ENCODE assay signal across 8 cellular contexts in genomic region chr2:36966370-36967235, GRCh38. TPM values are rescaled to one million over a fixed set of nuclear protein-coding genes. Genes with fewer than 3 reads are reported as not detected.
DNase-seq lines count a peak whose midpoint lies in the region; FAIRE-seq and TF ChIP-seq lines count a peak whose summit lies in the region.

TSS of gene STRN (minus strand) at chr2:36966536. CDS start at chr2:36966463, 73 bp downstream.

- no peak for TF ChIP-seq CTCF in HFFc6 (IDR thresholded peaks at IDR 0.05)

- H3K27me3 Mint-ChIP-seq in HFFc6 (ENCODE audit: insufficient read depth) = peaks cover 2% of the 10 kb centered on the region; the same call in 1 of the 2 replicates

- FAIRE-seq in frontal cortex (lab: Jason Lieb, UNC) = no peak

- H3K27ac Mint-ChIP-seq in HFFc6 = peak within 1 kb of the TSS; percentile 90

- in situ Hi-C loops in SK-MEL-5 (cut with HindIII; ENCODE audit: low pct_unique_long_range_greater_than_20kb, low sequenced_read_pairs) = no loop called here

- H3K4me3 Mint-ChIP-seq in HFFc6 = peak within 1 kb of the TSS; percentile 96

- H3K36me3 Mint-ChIP-seq in HFFc6 (ENCODE audit: low read depth) = no peaks in the 10 kb centered on the region

- peak within 1 kb of the TSS; percentile 78 for H3K27ac ChIP-seq in substantia nigra (ENCODE audit: low read depth, low read length, poor library complexity, severe bottlenecking)

- DNase-seq in GM04504 (ENCODE audit: low read depth) (peak; percentile 93), HFFc6 (peak; percentile 93), NAMALWA (ENCODE audit: low spot score) (peak; percentile 96), SK-MEL-5 (ENCODE audit: low read depth, low spot score) (peak; percentile 97), frontal cortex (ENCODE audit: low spot score in 2 of 2) (peak; percentile 97 to 98), non-pigmented ciliary epithelial cell (ENCODE audit: low read depth) (peak; percentile 71), substantia nigra (lab: John Stamatoyannopoulos, UW) (peak; percentile 69 to 99 (median 95))
- DNase-seq in activated naive CD4-positive, alpha-beta T cell treated with Interleukin-2 at 50 U/mL for 16 hours = peak; percentile 98

- H3K9me3 Mint-ChIP-seq in HFFc6 = no peaks in the 10 kb centered on the region

- peaks cover 37% of the 10 kb centered on the region for H3K4me1 Mint-ChIP-seq in HFFc6 (ENCODE audit: low read depth)

RNA-seq across cellular contexts. Expression of gene STRN, which starts in this region (rescaled TPM):
- total RNA-seq in HFFc6 (2021; fragmentation: NEBNext Ultra II Directional; extraction: Animal tissue kit (Norgen Biotek cat#: 25700)) = 10 to 100 TPM; 15.4 to 22.4 (median 20.0) TPM
- 20.4 and 23.2 TPM in 2 replicates for total RNA-seq in SK-MEL-5 (2014; rRNA removed; shearing (Covaris generic))
- 13.1 and 18.1 TPM in 2 replicates for polyA plus RNA-seq in SK-MEL-5 (2015; cell fraction: cytosol; rRNA removed)
- polyA plus RNA-seq in SK-MEL-5 (2015; cell fraction: nucleus; rRNA removed) = 15.5 and 20.4 TPM in 2 replicates
- 24.1 TPM for total RNA-seq in frontal cortex

Comparison
In these comparisons a context has a peak if more than half of its experiments do, and no peak if none do; other contexts are left out.
1. Peak in every context shown above with its lines: DNase-seq and H3K27ac ChIP-seq.